In genomic region chr13:109782066-109782822, GRCh38 we compare ENCODE assay signal across 11 cellular contexts. TPM values are rescaled to one million over a fixed set of nuclear protein-coding genes. Genes with fewer than 3 reads are reported as not detected.
A peak's percentile ranks its signal among the peaks of the same experiment; 100 is the strongest.
DNase-seq lines count a peak whose midpoint lies in the region; ATAC-seq, FAIRE-seq and TF ChIP-seq lines count a peak whose summit lies in the region.
"Had no signal": no experiment of that assay in that cellular context is flagged by ENCODE, and none has a peak within 500 bp of the region (broad histone marks: within the 10 kb centered on the region; RNA-seq: fewer than 3 reads in every experiment).

No MANE protein-coding gene starts in this region.

- H3K36me3 ChIP-seq in IMR-90 (ENCODE audit: control insufficient read depth, insufficient read depth, low read length) (peaks cover 28% of the 10 kb centered on the region), brain microvascular endothelial cell (replicated peaks) (peaks cover 17% of the 10 kb centered on the region), keratinocyte (ENCODE audit: control insufficient read depth in 2 of 2, extremely low read depth in 1 of 2, insufficient read depth in 2 of 2, low read length in 2 of 2) (peaks cover 0 to 4% of the 10 kb centered on the region in 2 experiments), suprapubic skin (peaks cover 30% of the 10 kb centered on the region)

- H3K27ac Mint-ChIP-seq in endothelial cell (ENCODE audit: unreplicated experiment): no peak overlapping the region
- H3K27ac Mint-ChIP-seq: activated CD8-positive, alpha-beta memory T cell treated with anti-CD3 and anti-CD28 coated beads, Interleukin-2, amount 10 ng/mL, durations not matched to agents 7 days and 5 days had no signal

- no peak overlapping the region for H4K5ac ChIP-seq in IMR-90 (ENCODE audit: low read depth, low read length)

- H3K9ac ChIP-seq in IMR-90 (ENCODE audit: low read depth, low read length) (no peak overlapping the region), keratinocyte (ENCODE audit: control insufficient read depth, extremely low read depth, insufficient read depth, low read length) (peak overlapping the region; percentile 80)

- DNase-seq in IMR-90: no peak
- no peak for DNase-seq in brain microvascular endothelial cell
- DNase-seq in keratinocyte (ENCODE audit: low read depth, low spot score): no peak
- DNase-seq in suprapubic skin (ENCODE audit: low spot score in 2 of 2): no peak
- DNase-seq in endothelial cell (ENCODE audit: low spot score): no peak
- DNase-seq in amygdala (lab: John Stamatoyannopoulos, UW): no peak
- DNase-seq: activated CD8-positive, alpha-beta memory T cell treated with anti-CD3 and anti-CD28 coated beads, Interleukin-2, amount 10 ng/mL, durations not matched to agents 7 days and 5 days; NCI-H446; occipital lobe had no signal

- peaks cover 73% of the 10 kb centered on the region for H3K79me2 ChIP-seq in keratinocyte (ENCODE audit: control insufficient read depth, insufficient read depth, low read length)

- intact Hi-C loops in IMR-90 (cut with micrococcal nuclease): no loop called here

- H2AFZ ChIP-seq in IMR-90 (replicated peaks; ENCODE audit: low read length, poor library complexity) (peak overlapping the region; percentile 63), keratinocyte (ENCODE audit: control insufficient read depth, low read length) (no peak overlapping the region)

- H3K4me1 ChIP-seq in IMR-90 (ENCODE audit: control insufficient read depth, insufficient read depth, low read length) (peaks cover 17% of the 10 kb centered on the region), keratinocyte (ENCODE audit: control insufficient read depth, extremely low read depth, insufficient read depth, low read length) (peaks cover 38% of the 10 kb centered on the region), suprapubic skin (peaks cover 65% of the 10 kb centered on the region)

- no peak overlapping the region for H3K27ac ChIP-seq in IMR-90 (ENCODE audit: insufficient read depth, low read length)
- no peak overlapping the region for H3K27ac ChIP-seq in brain microvascular endothelial cell
- no peak overlapping the region for H3K27ac ChIP-seq in keratinocyte (ENCODE audit: control insufficient read depth, insufficient read depth, low read length)
- peak overlapping the region; percentile 2 for H3K27ac ChIP-seq in suprapubic skin

- H3K4ac ChIP-seq in IMR-90 (ENCODE audit: low read depth, low read length): no peak overlapping the region

- H4K8ac ChIP-seq in IMR-90 (ENCODE audit: low read depth in 2 of 2, low read length in 2 of 2): no peak overlapping the region

- H3K9me1 ChIP-seq in IMR-90 (ENCODE audit: insufficient read depth, low read length) (peaks cover 3% of the 10 kb centered on the region; the same call in 1 of the 2 replicates), keratinocyte (ENCODE audit: control insufficient read depth, extremely low read depth, insufficient read depth, low read length) (no peaks in the 10 kb centered on the region)

- CTCF ChIA-PET in IMR-90 (lab: Yijun Ruan, JAX): no interaction called here

- H3K4me3 Mint-ChIP-seq in endothelial cell (ENCODE audit: unreplicated experiment): no peak overlapping the region
- H3K4me3 Mint-ChIP-seq: activated CD8-positive, alpha-beta memory T cell treated with anti-CD3 and anti-CD28 coated beads, Interleukin-2, amount 10 ng/mL, durations not matched to agents 7 days and 5 days had no signal

- H2AK9ac ChIP-seq in IMR-90 (replicated peaks; ENCODE audit: low read depth, low read length, poor library complexity): no peak overlapping the region

- no peak for TF ChIP-seq EP300 in suprapubic skin (IDR thresholded peaks at IDR 0.05)

- ATAC-seq in IMR-90 (ENCODE audit: low read depth): no peak
- ATAC-seq in GM19023 (IDR thresholded peaks at IDR 0.05; ENCODE audit: unreplicated experiment): no peak
- ATAC-seq: activated CD8-positive, alpha-beta memory T cell treated with anti-CD3 and anti-CD28 coated beads, Interleukin-2, amount 10 ng/mL, durations not matched to agents 7 days and 5 days had no signal

- BruUV-seq in IMR-90 (replicated peaks; lab: Mats Ljungman, UMichigan): no TSS peak

- peaks cover 7% of the 10 kb centered on the region for H3K27me3 Mint-ChIP-seq in endothelial cell (ENCODE audit: unreplicated experiment)
- H3K27me3 Mint-ChIP-seq: activated CD8-positive, alpha-beta memory T cell treated with anti-CD3 and anti-CD28 coated beads, Interleukin-2, amount 10 ng/mL, durations not matched to agents 7 days and 5 days; central memory CD8-positive, alpha-beta T cell had no signal

- no peaks in the 10 kb centered on the region for H3K9me3 Mint-ChIP-seq in endothelial cell (ENCODE audit: unreplicated experiment)
- H3K9me3 Mint-ChIP-seq: central memory CD8-positive, alpha-beta T cell had no signal

- TF ChIP-seq CTCF in IMR-90 (conservative IDR thresholded peaks at IDR 0.05; ENCODE audit: low read depth, low read length) (no peak), brain microvascular endothelial cell (IDR thresholded peaks at IDR 0.05; ENCODE audit: low read depth, low read length, missing control alignments) (no peak), keratinocyte (optimal IDR thresholded peaks at IDR 0.05 in 1 of 3, IDR thresholded peaks at IDR 0.05 in 1 of 3, conservative IDR thresholded peaks at IDR 0.05 in 1 of 3; ENCODE audit: extremely low read depth in 1 of 3, insufficient read depth in 2 of 3, low read length in 3 of 3) (no peak), suprapubic skin (IDR thresholded peaks at IDR 0.05) (no peak), endothelial cell (IDR thresholded peaks at IDR 0.05; ENCODE audit: unreplicated experiment) (no peak)

- H2BK120ac ChIP-seq in IMR-90 (ENCODE audit: low read depth, low read length): no peak overlapping the region

- no peak overlapping the region for H3K14ac ChIP-seq in IMR-90 (replicated peaks; ENCODE audit: low read depth, low read length)

- no peak overlapping the region for H3K23ac ChIP-seq in IMR-90 (ENCODE audit: low read depth, low read length)

- TF ChIP-seq POLR2A in IMR-90 (IDR thresholded peaks at IDR 0.05; ENCODE audit: low read depth, low read length): no peak
- no peak for TF ChIP-seq POLR2A in suprapubic skin (IDR thresholded peaks at IDR 0.05)

- H4K20me1 ChIP-seq in IMR-90 (ENCODE audit: insufficient read depth, low read length) (peaks cover 47% of the 10 kb centered on the region), keratinocyte (ENCODE audit: control insufficient read depth, extremely low read depth, insufficient read depth, low read length) (no peaks in the 10 kb centered on the region)

- no peak overlapping the region for H3K18ac ChIP-seq in IMR-90 (ENCODE audit: low read depth, low read length)

- no peak overlapping the region for H2BK15ac ChIP-seq in IMR-90 (ENCODE audit: low read depth, low read length)

- TF ChIP-seq RAD21 in IMR-90 (IDR thresholded peaks at IDR 0.05; ENCODE audit: low read length): no peak

- H3K9me3 ChIP-seq in IMR-90 (ENCODE audit: control insufficient read depth, insufficient read depth, low read length) (no peaks in the 10 kb centered on the region), keratinocyte (ENCODE audit: control insufficient read depth, low read depth, low read length) (no peaks in the 10 kb centered on the region), suprapubic skin (no peaks in the 10 kb centered on the region)

- WGBS in IMR-90 (ENCODE audit: extremely low coverage in 2 of 2, insufficient read length in 1 of 2), 2 experiments: 99% methylated on average over 47 of the region's 77 CpGs; no CpG with 5 or more reads in 1 of the 2 experiments
- 93% methylated on average over 57 of the region's 77 CpGs for WGBS in suprapubic skin

- in situ Hi-C loops in IMR-90 (cut with MboI; ENCODE audit: low sequenced_read_pairs): no loop called here
- in situ Hi-C loops in brain microvascular endothelial cell (cut with HindIII; ENCODE audit: low pct_ligation_motif_present, low sequenced_read_pairs): loop anchor here (25.0 kb wide), 1 partner anchor 330 kb away; no protein-coding TSS in a partner anchor

- peaks cover 5% of the 10 kb centered on the region for H3K36me3 Mint-ChIP-seq in endothelial cell (ENCODE audit: low read depth, unreplicated experiment)
- H3K36me3 Mint-ChIP-seq: activated CD8-positive, alpha-beta memory T cell treated with anti-CD3 and anti-CD28 coated beads, Interleukin-2, amount 10 ng/mL, durations not matched to agents 7 days and 5 days had no signal

- no peak overlapping the region for H2BK20ac ChIP-seq in IMR-90 (ENCODE audit: low read depth, low read length)

- no peak overlapping the region; the same call in 1 of the 2 replicates for H3K4me2 ChIP-seq in IMR-90 (ENCODE audit: low read depth, low read length)
- H3K4me2 ChIP-seq in keratinocyte (ENCODE audit: control insufficient read depth, extremely low read depth, insufficient read depth, low read depth, low read length): peak overlapping the region; percentile 96

- POLR2A ChIA-PET in IMR-90 (lab: Charles Lee; ENCODE audit: unreplicated experiment): no interaction called here

- H4K91ac ChIP-seq in IMR-90 (ENCODE audit: insufficient read depth, low read depth, low read length): no peak overlapping the region

- H3K27me3 ChIP-seq in IMR-90 (ENCODE audit: control insufficient read depth, insufficient read depth, low read length): no peaks in the 10 kb centered on the region
- no peaks in the 10 kb centered on the region for H3K27me3 ChIP-seq in brain microvascular endothelial cell (replicated peaks)
- no peaks in the 10 kb centered on the region for H3K27me3 ChIP-seq in keratinocyte (ENCODE audit: control insufficient read depth, extremely low read depth, insufficient read depth, low read length)
- H3K27me3 ChIP-seq in suprapubic skin: no peaks in the 10 kb centered on the region

- H2AK5ac ChIP-seq in IMR-90 (ENCODE audit: low read depth, low read length): no peak overlapping the region

- H3K4me3 ChIP-seq in IMR-90 (ENCODE audit: insufficient read depth, low read depth, low read length) (no peak overlapping the region), brain microvascular endothelial cell (ENCODE audit: low read depth, low read length) (peak overlapping the region; percentile 58), keratinocyte (ENCODE audit: control insufficient read depth in 2 of 3, extremely low read depth in 1 of 3, insufficient read depth in 2 of 3, low read depth in 1 of 3, low read length in 3 of 3) (peak overlapping the region in 2 of 3 experiments; percentile 35 to 82), suprapubic skin (peak overlapping the region; percentile 84)

- dilution Hi-C loops in IMR-90 (cut with HindIII; ENCODE audit: low sequenced_read_pairs, unreplicated experiment) (loop anchor here (25.0 kb wide), 1 partner anchor 330 kb away; no protein-coding TSS in a partner anchor), keratinocyte (cut with MboI; ENCODE audit: extremely low pct_ligation_motif_present, low sequenced_read_pairs) (no loop called here)

- FAIRE-seq in keratinocyte (lab: Jason Lieb, UNC): no peak

- H3K56ac ChIP-seq in IMR-90 (ENCODE audit: extremely low read depth, insufficient read depth, low read length): no peak overlapping the region

- no peak overlapping the region for H2BK5ac ChIP-seq in IMR-90 (ENCODE audit: low read depth, low read length, poor library complexity, severe bottlenecking)

- H3K79me1 ChIP-seq in IMR-90 (ENCODE audit: low read depth in 1 of 2, low read length in 2 of 2): peaks cover 17 to 39% of the 10 kb centered on the region in 2 experiments; a peak in 3 of 4 replicates

- peaks cover 32% of the 10 kb centered on the region for H3K4me1 Mint-ChIP-seq in endothelial cell (ENCODE audit: unreplicated experiment)

RNA-seq across cellular contexts. Expression of gene IRS2, which starts 4.1 kb away (rescaled TPM):
- total RNA-seq in IMR-90 (2012; rRNA removed) (0.36 and 0.83 TPM in 2 replicates), suprapubic skin (10 to 100 TPM; 41.1 to 62.5 (median 51.8) TPM), endothelial cell (ENCODE audit: unreplicated experiment) (16.4 TPM)
- polyA plus RNA-seq in IMR-90 (2012; rRNA removed) (1.4 and 1.9 TPM in 2 replicates), keratinocyte (1.1 to 2.3 TPM (median 2.0 TPM) in 3 replicates)
- 1.3 and 3.3 TPM in 2 replicates for polyA plus RNA-seq in IMR-90 (2012; cell fraction: cytosol; rRNA removed)
- polyA plus RNA-seq in IMR-90 (2012; cell fraction: nucleus; rRNA removed; ENCODE audit: low replicate concordance): 2.3 and 3.6 TPM in 2 replicates
- 14.3 TPM for polyA plus RNA-seq in keratinocyte (2011; ENCODE audit: low read depth)
- polyA plus RNA-seq in keratinocyte (2011; cell fraction: cytosol; rRNA removed): 1.2 and 1.5 TPM in 2 replicates
- polyA plus RNA-seq in keratinocyte (2011; cell fraction: nucleus; rRNA removed): 3.1 and 3.8 TPM in 2 replicates
- polyA plus RNA-seq in keratinocyte (2012; ENCODE audit: low replicate concordance): 3.7 and 13.2 TPM in 2 replicates
- polyA minus RNA-seq in keratinocyte: 0.73 to 1.7 TPM (median 1.3 TPM) in 3 replicates
- polyA minus RNA-seq in keratinocyte (2011; cell fraction: cytosol; rRNA and poly(A)+ RNA removed): 3.5 TPM
- polyA minus RNA-seq in keratinocyte (2011; cell fraction: nucleus; rRNA and poly(A)+ RNA removed): 5.5 and 6.1 TPM in 2 replicates
